In the genomic region with DNA sequence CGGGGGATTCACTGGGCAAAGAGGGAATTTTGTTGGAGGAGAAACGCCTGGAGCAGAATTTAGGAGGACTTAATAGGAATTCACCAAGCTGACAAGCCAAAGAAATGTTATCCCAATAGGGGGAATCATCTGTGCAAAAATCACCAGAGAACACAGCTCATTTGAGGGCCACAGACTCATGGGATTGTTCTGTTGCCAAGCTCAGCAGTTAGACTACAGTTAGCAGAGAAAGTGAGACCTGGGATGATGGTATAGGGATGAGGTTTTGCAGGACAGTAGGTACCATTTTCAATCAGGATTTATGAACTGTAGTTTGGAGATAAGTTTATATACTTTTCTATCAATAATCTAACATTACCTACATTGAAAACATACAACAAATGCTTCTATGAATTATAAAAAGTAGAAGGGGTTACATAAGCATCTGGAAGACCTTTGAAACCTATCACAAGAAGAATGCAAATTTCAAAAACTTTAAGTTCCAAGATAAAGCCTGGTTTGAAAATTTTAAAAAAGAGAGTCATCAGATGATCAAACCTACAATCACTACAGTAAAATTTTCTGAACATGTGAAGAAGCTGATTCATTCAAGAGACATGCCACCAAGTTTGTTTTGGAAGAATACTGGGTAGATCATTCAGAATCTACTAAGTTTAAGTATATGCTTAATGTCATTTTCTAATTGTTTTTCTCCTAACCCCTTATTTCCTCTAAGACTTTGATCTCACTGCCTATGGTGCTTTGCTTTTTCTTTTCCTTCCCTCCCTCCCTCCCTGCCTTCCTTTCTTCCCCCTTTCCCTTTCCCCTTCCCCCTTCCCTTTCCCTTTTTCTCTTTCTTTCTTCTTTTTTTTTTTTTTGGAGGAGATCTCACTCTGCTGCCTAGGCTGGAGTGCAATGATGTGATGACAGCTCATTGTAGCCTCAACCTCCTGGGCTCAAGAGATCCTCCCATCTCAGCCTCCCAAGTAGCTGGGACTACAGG, we compare ENCODE assay signal across 12 cellular contexts.
DNase-seq lines count a peak whose midpoint lies in the region; ATAC-seq and TF ChIP-seq lines count a peak whose summit lies in the region.
"Had no signal": no experiment of that assay in that cellular context is flagged by ENCODE, and none has a peak within 500 bp of the region (broad histone marks: within the 10 kb centered on the region; RNA-seq: fewer than 3 reads in every experiment).

No MANE protein-coding gene starts in this region.

- peaks cover 41 to 54% of the 10 kb centered on the region in 2 experiments for H3K4me1 ChIP-seq in neutrophil (ENCODE audit: control insufficient read depth in 1 of 2, insufficient read depth in 1 of 2, low read depth in 1 of 2, low read length in 1 of 2)

- H3K27ac ChIP-seq in coronary artery (peak overlapping the region; percentile 64 to 75), neutrophil (peak overlapping the region; percentile 91)

- intact Hi-C loops in cardiac septum (cut with DNase I): no loop called here

- H3K36me3 ChIP-seq in neutrophil: no peaks in the 10 kb centered on the region
- H3K36me3 ChIP-seq: sigmoid colon had no signal

- no peak overlapping the region for H3K4me3 ChIP-seq in coronary artery
- H3K4me3 ChIP-seq in neutrophil (ENCODE audit: low read depth in 1 of 2, low read length in 1 of 2): peak overlapping the region in 1 of 2 experiments; percentile 48
- H3K4me3 ChIP-seq: sigmoid colon had no signal

- ATAC-seq in GM18907 (IDR thresholded peaks at IDR 0.05; ENCODE audit: unreplicated experiment): no peak
- no peak for ATAC-seq in GM18511 (IDR thresholded peaks at IDR 0.05; ENCODE audit: unreplicated experiment)
- ATAC-seq: activated CD8-positive, alpha-beta T cell treated with anti-CD3 and anti-CD28 coated beads for 36 hours had no signal

- no peaks in the 10 kb centered on the region for H3K9me3 ChIP-seq in neutrophil
- H3K9me3 ChIP-seq: sigmoid colon had no signal

- DNase-seq in AG08395 (ENCODE audit: low spot score) (peak; percentile 66), NCI-H226 (peak; percentile 43), coronary artery (ENCODE audit: low spot score) (no peak), NCI-H2081 (lab: John Stamatoyannopoulos, UW) (no peak), cardiac septum (ENCODE audit: low spot score) (no peak)
- DNase-seq: activated CD8-positive, alpha-beta T cell treated with anti-CD3 and anti-CD28 coated beads for 36 hours; C1 segment of cervical spinal cord; NCI-H1436 treated with DMSO at 0.1 percent for 48 hours; sigmoid colon had no signal

- no peak for TF ChIP-seq CTCF in coronary artery (IDR thresholded peaks at IDR 0.05)
- TF ChIP-seq CTCF in neutrophil (IDR thresholded peaks at IDR 0.05): no peak

- no peaks in the 10 kb centered on the region for H3K27me3 ChIP-seq in neutrophil
- H3K27me3 ChIP-seq: sigmoid colon had no signal

Comparison
In these comparisons a context has a peak if more than half of its experiments do, and no peak if none do; other contexts are left out.
1. DNase-seq: peak in AG08395 (single experiment) and NCI-H226 (single experiment); none in coronary artery (single experiment), NCI-H2081 (0 of 2) and cardiac septum (single experiment).